Comparison of ENCODE assay signal across 8 cellular contexts in genomic region chr19:21569497-21569870, GRCh38.
A peak's percentile ranks its signal among the peaks of the same experiment; 100 is the strongest.
DNase-seq lines count a peak whose midpoint lies in the region; ATAC-seq and TF ChIP-seq lines count a peak whose summit lies in the region.

No MANE protein-coding gene starts in this region.

- H3K4me3 ChIP-seq in right lobe of liver = peak overlapping the region in 2 of 3 donors; percentile 57 to 61

- peaks cover 0 to 10% (median 0%) of the 10 kb centered on the region in 4 donors for H3K9me3 ChIP-seq in right lobe of liver

- DNase-seq in DMS 273 (lab: John Stamatoyannopoulos, UW; ENCODE audit: unreplicated experiment) (peak; percentile 55), DMS 273 treated with DMSO at 0.1 percent for 48 hours (lab: John Stamatoyannopoulos, UW) (no peak), right lobe of liver (peak; percentile 39 to 70 (median 66)), MV-4-11 (lab: John Stamatoyannopoulos, UW) (no peak), NOMO-1 (lab: John Stamatoyannopoulos, UW; ENCODE audit: unreplicated experiment in 2 of 2) (no peak)
- DNase-seq in activated T-cell treated with anti-CD3 and anti-CD28 coated beads, Interleukin-2, amount 50 U/mL, for 48 hours = peak; percentile 24 to 47

- TF ChIP-seq CTCF in right lobe of liver (IDR thresholded peaks at IDR 0.05) = no peak

- H3K9me3 Mint-ChIP-seq in stimulated activated naive CD8-positive, alpha-beta T cell treated with anti-CD3 and anti-CD28 coated beads, Interleukin-15, Interleukin-2, amounts not matched to agents 100 ng/mL and 50 ng/mL, for 24 hours = peaks cover 40% of the 10 kb centered on the region

- H3K36me3 ChIP-seq in right lobe of liver = no peaks in the 10 kb centered on the region

- peaks cover 23% of the 10 kb centered on the region for H3K36me3 Mint-ChIP-seq in stimulated activated naive CD8-positive, alpha-beta T cell treated with anti-CD3 and anti-CD28 coated beads, Interleukin-15, Interleukin-2, amounts not matched to agents 100 ng/mL and 50 ng/mL, for 24 hours (ENCODE audit: low read depth)

- peak overlapping the region; percentile 92 for H3K27ac Mint-ChIP-seq in stimulated activated naive CD8-positive, alpha-beta T cell treated with anti-CD3 and anti-CD28 coated beads, Interleukin-15, Interleukin-2, amounts not matched to agents 100 ng/mL and 50 ng/mL, for 24 hours

- peak overlapping the region; percentile 1 to 74 (median 65) for H3K27ac ChIP-seq in right lobe of liver

- no peaks in the 10 kb centered on the region for H3K4me1 ChIP-seq in right lobe of liver

- ATAC-seq in right lobe of liver (peak; percentile 60 to 72 (median 66)), HG02885 (IDR thresholded peaks at IDR 0.05; ENCODE audit: poor library complexity, unreplicated experiment) (no peak)

- intact Hi-C loops in right lobe of liver (cut with DNase I) = no loop called here

- H3K27me3 Mint-ChIP-seq in stimulated activated naive CD8-positive, alpha-beta T cell treated with anti-CD3 and anti-CD28 coated beads, Interleukin-15, Interleukin-2, amounts not matched to agents 100 ng/mL and 50 ng/mL, for 24 hours = no peaks in the 10 kb centered on the region

- peak overlapping the region; percentile 93 for H3K4me3 Mint-ChIP-seq in stimulated activated naive CD8-positive, alpha-beta T cell treated with anti-CD3 and anti-CD28 coated beads, Interleukin-15, Interleukin-2, amounts not matched to agents 100 ng/mL and 50 ng/mL, for 24 hours

- H3K4me1 Mint-ChIP-seq in stimulated activated naive CD8-positive, alpha-beta T cell treated with anti-CD3 and anti-CD28 coated beads, Interleukin-15, Interleukin-2, amounts not matched to agents 100 ng/mL and 50 ng/mL, for 24 hours (ENCODE audit: low read depth) = peaks cover 17% of the 10 kb centered on the region

- no peak for TF ChIP-seq POLR2A in right lobe of liver (IDR thresholded peaks at IDR 0.05)

- H3K27me3 ChIP-seq in right lobe of liver = no peaks in the 10 kb centered on the region

- 72% methylated on average over 16 of the region's 16 CpGs for WGBS in right lobe of liver (ENCODE audit: insufficient coverage, low coverage, low lambda C conversion rate, missing lambda C conversion rate)

Comparison
In these comparisons a context has a peak if more than half of its experiments do, and no peak if none do; other contexts are left out.
1. DNase-seq: peak in DMS 273 (single experiment), activated T-cell treated with anti-CD3 and anti-CD28 coated beads, Interleukin-2, amount 50 U/mL, for 48 hours (2 of 2) and right lobe of liver (3 of 3); none in DMS 273 treated with DMSO at 0.1 percent for 48 hours (single experiment), MV-4-11 (single experiment) and NOMO-1 (0 of 2).